In the genomic region with DNA sequence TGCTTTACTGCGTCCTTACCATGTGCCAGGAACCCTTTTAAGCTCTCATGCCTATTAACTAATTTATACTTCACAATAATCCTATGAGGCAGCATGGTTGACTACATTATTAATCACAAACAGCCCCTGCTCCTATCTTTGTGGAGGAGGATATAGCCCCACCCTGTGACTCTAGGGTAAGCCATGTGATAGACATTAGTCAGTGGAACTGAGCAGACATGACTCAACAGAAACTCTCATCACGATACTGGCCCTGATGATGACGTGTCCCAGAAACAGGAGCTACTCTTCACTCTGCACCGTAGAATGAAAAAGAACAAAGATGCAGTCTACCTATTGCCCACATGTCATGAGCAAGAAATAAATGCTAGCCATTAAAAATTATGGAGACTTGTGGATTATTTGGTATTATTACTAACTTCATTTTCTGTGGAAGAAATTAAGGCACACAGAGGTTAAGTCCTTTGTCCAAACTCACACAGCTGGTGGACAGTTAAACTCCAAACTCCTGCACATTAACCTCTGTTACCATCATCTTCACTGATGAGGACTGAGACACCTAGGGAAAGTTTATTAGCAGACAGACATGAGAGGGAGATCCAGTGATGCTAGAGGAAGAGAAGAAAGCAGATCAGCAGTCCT, we compare ENCODE assay signal across 9 cellular contexts. TPM values are rescaled to one million over a fixed set of nuclear protein-coding genes. Genes with fewer than 3 reads are reported as not detected.
A peak's percentile ranks its signal among the peaks of the same experiment; 100 is the strongest.
DNase-seq lines count a peak whose midpoint lies in the region; ATAC-seq and TF ChIP-seq lines count a peak whose summit lies in the region.
"Had no signal": no experiment of that assay in that cellular context is flagged by ENCODE, and none has a peak within 500 bp of the region (broad histone marks: within the 10 kb centered on the region; RNA-seq: fewer than 3 reads in every experiment).

No MANE protein-coding gene starts in this region.

- TF ChIP-seq CTCF in esophagus squamous epithelium (IDR thresholded peaks at IDR 0.05) (peak in 1 of 6 experiments; percentile 36), ovary (IDR thresholded peaks at IDR 0.05) (no peak)

- no peak for TF ChIP-seq POLR2A in esophagus squamous epithelium (IDR thresholded peaks at IDR 0.05)
- TF ChIP-seq POLR2A in ovary (IDR thresholded peaks at IDR 0.05): no peak

- WGBS in esophagus squamous epithelium, 2 donors: 33 to 48% methylated on average over 4 of the region's 4 CpGs
- WGBS in ovary, 3 donors: 67 to 81% (median 73%) methylated on average over 4 of the region's 4 CpGs

- H3K4me3 ChIP-seq in esophagus squamous epithelium (no peak overlapping the region), ovary (no peak overlapping the region)

- H3K4me1 ChIP-seq in esophagus squamous epithelium (peaks cover 0 to 37% (median 0%) of the 10 kb centered on the region in 3 donors), ovary (ENCODE audit: insufficient read depth) (peaks cover 2% of the 10 kb centered on the region)

- H3K27me3 ChIP-seq in esophagus squamous epithelium (no peaks in the 10 kb centered on the region), ovary (no peaks in the 10 kb centered on the region)

- H3K9me3 ChIP-seq in esophagus squamous epithelium: no peaks in the 10 kb centered on the region
- no peaks in the 10 kb centered on the region for H3K9me3 ChIP-seq in ovary

- DNase-seq in activated naive CD4-positive, alpha-beta T cell treated with Interleukin-2 at 50 U/mL for 16 hours: peak; percentile 8
- no peak for DNase-seq in activated naive CD4-positive, alpha-beta T cell (lab: John Stamatoyannopoulos, UW)
- peak; percentile 86 for DNase-seq in OCI-M1 (lab: John Stamatoyannopoulos, UW)
- no peak for DNase-seq in esophagus squamous epithelium (lab: John Stamatoyannopoulos, UW)
- DNase-seq in stimulated activated CD4-positive, alpha-beta T cell treated with anti-CD3 and anti-CD28 coated beads, TNF-alpha, amount 100 ng/mL, for 48 hours (ENCODE audit: low read depth in 3 of 3): peak in 2 of 3 donors; percentile 7 to 22
- no peak for DNase-seq in inferior parietal cortex (ENCODE audit: extremely low spot score)
- no peak for DNase-seq in ovary
- DNase-seq: RPMI8226 had no signal

- no peak for TF ChIP-seq EP300 in ovary (IDR thresholded peaks at IDR 0.05)

- intact Hi-C loops in esophagus squamous epithelium (cut with DNase I): no loop called here
- intact Hi-C loops in ovary (cut with DNase I): no loop called here

- ATAC-seq in HG02973 (IDR thresholded peaks at IDR 0.05; ENCODE audit: unreplicated experiment): no peak

- H3K27ac ChIP-seq in esophagus squamous epithelium (peak overlapping the region; percentile 69 to 86 (median 80)), ovary (no peak overlapping the region)

- H3K36me3 ChIP-seq in esophagus squamous epithelium: no peaks in the 10 kb centered on the region
- H3K36me3 ChIP-seq in ovary: no peaks in the 10 kb centered on the region

RNA-seq across cellular contexts. Expression of a gene that starts 51.2 kb away (rescaled TPM):
- total RNA-seq in esophagus squamous epithelium (10 to 100 TPM in 3 of 4 donors, 1 to 10 TPM in 1; 9.8 to 15.5 (median 10.8) TPM), ovary (1 to 10 TPM in 1 of 7 donors, under 1 TPM in 6; 0.10 to 1.4 (median 0.47) TPM)
- polyA plus RNA-seq in ovary: 1 to 10 TPM in 1 of 2 donors, under 1 TPM in 1; 0.42 to 2.4 TPM

Comparison
In these comparisons a context has a peak if more than half of its experiments do, and no peak if none do; other contexts are left out.
1. DNase-seq: peak in activated naive CD4-positive, alpha-beta T cell treated with Interleukin-2 at 50 U/mL for 16 hours (single experiment), OCI-M1 (single experiment) and stimulated activated CD4-positive, alpha-beta T cell treated with anti-CD3 and anti-CD28 coated beads, TNF-alpha, amount 100 ng/mL, for 48 hours (2 of 3); none in activated naive CD4-positive, alpha-beta T cell (0 of 4), esophagus squamous epithelium (single experiment), inferior parietal cortex (single experiment) and ovary (0 of 5).
2. H3K27ac ChIP-seq: peak in esophagus squamous epithelium (4 of 4); none in ovary (0 of 2).
3. RNA of a gene that starts 51.2 kb away (total RNA-seq): 9.8 to 15.5 TPM in esophagus squamous epithelium; 0.10 to 1.4 TPM in ovary; every median in the first group is over 4 times any median in the second.